Comparison of ENCODE assay signal across 19 cellular contexts in genomic region chr2:16522031-16522818, GRCh38.
"Had no signal": no experiment of that assay in that cellular context is flagged by ENCODE, and none has a peak within 500 bp of the region (broad histone marks: within the 10 kb centered on the region; RNA-seq: fewer than 3 reads in every experiment).

No MANE protein-coding gene starts in this region.

- H3K9me3 ChIP-seq: heart left ventricle, prostate gland, right lobe of liver, SJSA1, spleen, transverse colon had no signal

- H3K4me3 Mint-ChIP-seq: activated CD4-positive, alpha-beta memory T cell treated with anti-CD3 and anti-CD28 coated beads, Interleukin-2, amount 10 ng/mL, durations not matched to agents 7 days and 5 days; activated CD4-positive, alpha-beta T cell treated with anti-CD3 and anti-CD28 coated beads for 36 hours; activated naive CD8-positive, alpha-beta T cell treated with anti-CD3 and anti-CD28 coated beads, Interleukin-2, amount 50 U/mL, for 24 hours; stimulated activated naive B cell treated with anti-CD40 and anti-IgM and Interleukin-4, amounts not matched to agents 10 μg/mL and 1 μg/mL and 100 μg/mL, for 72 hours had no signal

- FAIRE-seq: frontal cortex, kidney had no signal

- ATAC-seq: activated CD4-positive, alpha-beta T cell treated with anti-CD3 and anti-CD28 coated beads for 36 hours; activated naive CD8-positive, alpha-beta T cell treated with anti-CD3 and anti-CD28 coated beads, Interleukin-2, amount 50 U/mL, for 24 hours; heart left ventricle; right lobe of liver; stimulated activated naive B cell treated with anti-CD40 and anti-IgM and Interleukin-4, amounts not matched to agents 10 μg/mL and 1 μg/mL and 100 μg/mL, for 72 hours had no signal

- H3K9me3 Mint-ChIP-seq: activated CD4-positive, alpha-beta memory T cell treated with anti-CD3 and anti-CD28 coated beads, Interleukin-2, amount 10 ng/mL, durations not matched to agents 7 days and 5 days; activated naive CD8-positive, alpha-beta T cell treated with anti-CD3 and anti-CD28 coated beads, Interleukin-2, amount 50 U/mL, for 24 hours; stimulated activated naive B cell treated with anti-CD40 and anti-IgM and Interleukin-4, amounts not matched to agents 10 μg/mL and 1 μg/mL and 100 μg/mL, for 72 hours had no signal

- H3K27ac ChIP-seq: heart left ventricle, prostate gland, right lobe of liver, SJSA1, spleen, transverse colon, WERI-Rb-1 had no signal

- H3K4me1 Mint-ChIP-seq: activated CD4-positive, alpha-beta memory T cell treated with anti-CD3 and anti-CD28 coated beads, Interleukin-2, amount 10 ng/mL, durations not matched to agents 7 days and 5 days; activated CD4-positive, alpha-beta T cell treated with anti-CD3 and anti-CD28 coated beads for 36 hours; activated naive CD8-positive, alpha-beta T cell treated with anti-CD3 and anti-CD28 coated beads, Interleukin-2, amount 50 U/mL, for 24 hours; stimulated activated naive B cell treated with anti-CD40 and anti-IgM and Interleukin-4, amounts not matched to agents 10 μg/mL and 1 μg/mL and 100 μg/mL, for 72 hours had no signal

- H3K36me3 ChIP-seq: heart left ventricle, prostate gland, right lobe of liver, SJSA1, spleen, transverse colon, WERI-Rb-1 had no signal

- H3K4me3 ChIP-seq: heart left ventricle, prostate gland, right lobe of liver, SJSA1, spleen, transverse colon had no signal

- DNase-seq: activated CD4-positive, alpha-beta memory T cell treated with anti-CD3 and anti-CD28 coated beads, Interleukin-2, amount 10 ng/mL, durations not matched to agents 7 days and 5 days; activated CD4-positive, alpha-beta T cell treated with anti-CD3 and anti-CD28 coated beads for 36 hours; activated naive CD8-positive, alpha-beta T cell treated with anti-CD3 and anti-CD28 coated beads, Interleukin-2, amount 50 U/mL, for 24 hours; activated T-cell treated with anti-CD3 and anti-CD28 coated beads, Interleukin-2, amount 50 U/mL, for 48 hours; heart left ventricle; kidney; mesendoderm; nucleus accumbens; right lobe of liver; spleen; stimulated activated CD4-positive, alpha-beta T cell treated with anti-CD3 and anti-CD28 coated beads, Interleukin-1b, Interleukin-23, amount 100 ng/mL, for 48 hours; stimulated activated naive B cell treated with anti-CD40 and anti-IgM and Interleukin-4, amounts not matched to agents 10 μg/mL and 1 μg/mL and 100 μg/mL, for 72 hours; T-helper 1 cell; transverse colon; WERI-Rb-1 had no signal

- H3K36me3 Mint-ChIP-seq: brain; stimulated activated naive B cell treated with anti-CD40 and anti-IgM and Interleukin-4, amounts not matched to agents 10 μg/mL and 1 μg/mL and 100 μg/mL, for 72 hours had no signal

- H3K4me1 ChIP-seq: prostate gland, right lobe of liver, SJSA1, spleen, transverse colon had no signal

- H3K27ac Mint-ChIP-seq: activated CD4-positive, alpha-beta memory T cell treated with anti-CD3 and anti-CD28 coated beads, Interleukin-2, amount 10 ng/mL, durations not matched to agents 7 days and 5 days; activated CD4-positive, alpha-beta T cell treated with anti-CD3 and anti-CD28 coated beads for 36 hours; activated naive CD8-positive, alpha-beta T cell treated with anti-CD3 and anti-CD28 coated beads, Interleukin-2, amount 50 U/mL, for 24 hours; stimulated activated naive B cell treated with anti-CD40 and anti-IgM and Interleukin-4, amounts not matched to agents 10 μg/mL and 1 μg/mL and 100 μg/mL, for 72 hours had no signal

- H3K27me3 ChIP-seq: right lobe of liver, SJSA1 had no signal
